23 cellular contexts compared by ENCODE assay signal in the genomic region with DNA sequence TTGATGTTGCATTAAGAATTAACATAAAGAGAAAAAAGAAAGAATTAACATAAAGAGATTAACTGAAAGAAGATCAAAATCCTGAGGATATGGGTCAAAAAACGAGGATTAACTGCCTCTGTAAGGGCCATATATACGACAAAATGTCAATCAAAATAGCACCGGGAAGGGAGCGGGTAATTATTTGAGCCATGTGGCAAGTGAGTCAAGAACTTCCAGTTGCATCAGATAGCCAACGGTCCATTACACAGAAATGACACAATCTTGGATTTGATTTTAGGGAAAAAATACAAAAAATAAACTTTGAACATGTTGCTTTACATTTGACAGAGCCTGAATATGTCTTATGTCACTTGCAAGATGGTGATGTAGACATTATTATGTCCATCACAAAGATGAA.
"Had no signal": no experiment of that assay in that cellular context is flagged by ENCODE, and none has a peak within 500 bp of the region (broad histone marks: within the 10 kb centered on the region; RNA-seq: fewer than 3 reads in every experiment).

No MANE protein-coding gene starts in this region.

- DNase-seq: colonic mucosa; effector CD8-positive, alpha-beta T cell; endodermal cell; foreskin keratinocyte; heart left ventricle; kidney; left lung; naive thymus-derived CD8-positive, alpha-beta T cell; nephron progenitor cell; nucleus accumbens; stimulated activated CD4-positive, alpha-beta T cell treated with anti-CD3 and anti-CD28 coated beads, Interleukin-2, amount 100 ng/mL, for 24 hours; stimulated activated CD4-positive, alpha-beta T cell treated with anti-CD3 and anti-CD28 coated beads, Interleukin-4, amount 100 ng/mL, for 24 hours; stimulated activated naive CD4-positive, alpha-beta T cell treated with Interleukin-2 at 50 U/mL for 16 hours; stomach; thyroid gland had no signal

- H3K36me3 ChIP-seq: colonic mucosa, esophagus muscularis mucosa, gastroesophageal sphincter, heart left ventricle, left lung, prostate gland, right atrium auricular region, stomach, thyroid gland had no signal

- H3K9me3 ChIP-seq: colonic mucosa, esophagus muscularis mucosa, heart left ventricle, left lung, prostate gland, right atrium auricular region, thyroid gland had no signal

- H3K27me3 ChIP-seq: colonic mucosa, esophagus muscularis mucosa, foreskin keratinocyte, gastroesophageal sphincter, heart left ventricle, hepatocyte, left lung, right atrium auricular region, thyroid gland had no signal

- H3K27ac ChIP-seq: colonic mucosa, epithelial cell of prostate, esophagus muscularis mucosa, foreskin keratinocyte, gastroesophageal sphincter, heart left ventricle, hepatocyte, left lung, prostate gland, right atrium auricular region, stomach, thyroid gland had no signal

- ATAC-seq: foreskin keratinocyte; gastroesophageal sphincter; heart left ventricle; left lung; naive thymus-derived CD8-positive, alpha-beta T cell; sciatic nerve; stimulated activated effector memory CD8-positive, alpha-beta T cell treated with anti-CD3 and anti-CD28 coated beads, Interleukin-12 subunit alpha, Interleukin-12 subunit beta, amount 100 ng/mL, for 72 hours had no signal

- H2AFZ ChIP-seq: hepatocyte had no signal

- H3K4me1 ChIP-seq: colonic mucosa, esophagus muscularis mucosa, foreskin keratinocyte, gastroesophageal sphincter, heart left ventricle, left lung, prostate gland, right atrium auricular region, stomach, thyroid gland had no signal

- H3K4me2 ChIP-seq: hepatocyte had no signal

- H3K79me2 ChIP-seq: hepatocyte had no signal

- FAIRE-seq: kidney had no signal

- H3K4me3 ChIP-seq: colonic mucosa, esophagus muscularis mucosa, gastroesophageal sphincter, heart left ventricle, hepatocyte, left lung, prostate gland, right atrium auricular region, stomach, thyroid gland had no signal
